ENCODE assay signal across 1 cellular context in the genomic region with DNA sequence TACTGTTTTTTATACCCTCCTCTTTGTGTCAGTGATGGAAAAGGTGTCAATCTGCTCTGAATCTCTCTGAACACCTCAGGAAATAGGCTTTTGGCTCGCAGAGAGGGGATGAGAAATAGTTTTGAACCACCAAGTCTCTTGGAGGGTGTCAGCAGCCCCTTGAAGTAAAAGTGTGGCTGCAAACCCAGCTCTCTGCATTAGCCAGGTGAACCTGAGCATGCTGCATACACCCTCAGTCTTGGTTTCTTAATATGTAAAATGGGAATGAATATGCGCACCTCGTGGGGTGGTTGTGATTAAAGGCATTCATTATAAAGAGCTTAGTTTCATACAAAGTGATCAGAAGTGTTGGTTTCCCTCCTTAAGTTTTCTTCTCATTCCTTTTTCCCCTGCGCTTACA.
TF ChIP-seq lines count a peak whose summit lies in the region.

No MANE protein-coding gene starts in this region.

TF ChIP-seq in HepG2, 621 proteins besides CTCF, POLR2A, EP300 and RAD21:
- TF ChIP-seq, protein P1, sequence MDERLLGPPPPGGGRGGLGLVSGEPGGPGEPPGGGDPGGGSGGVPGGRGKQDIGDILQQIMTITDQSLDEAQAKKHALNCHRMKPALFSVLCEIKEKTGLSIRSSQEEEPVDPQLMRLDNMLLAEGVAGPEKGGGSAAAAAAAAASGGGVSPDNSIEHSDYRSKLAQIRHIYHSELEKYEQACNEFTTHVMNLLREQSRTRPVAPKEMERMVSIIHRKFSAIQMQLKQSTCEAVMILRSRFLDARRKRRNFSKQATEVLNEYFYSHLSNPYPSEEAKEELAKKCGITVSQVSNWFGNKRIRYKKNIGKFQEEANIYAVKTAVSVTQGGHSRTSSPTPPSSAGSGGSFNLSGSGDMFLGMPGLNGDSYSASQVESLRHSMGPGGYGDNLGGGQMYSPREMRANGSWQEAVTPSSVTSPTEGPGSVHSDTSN (CRISPR knock-in tag; IDR thresholded peaks at IDR 0.05): no peak
- no peak for TF ChIP-seq ARNT2 (CRISPR knock-in tag; IDR thresholded peaks at IDR 0.05; ENCODE audit: low read depth)
- TF ChIP-seq, protein P2, sequence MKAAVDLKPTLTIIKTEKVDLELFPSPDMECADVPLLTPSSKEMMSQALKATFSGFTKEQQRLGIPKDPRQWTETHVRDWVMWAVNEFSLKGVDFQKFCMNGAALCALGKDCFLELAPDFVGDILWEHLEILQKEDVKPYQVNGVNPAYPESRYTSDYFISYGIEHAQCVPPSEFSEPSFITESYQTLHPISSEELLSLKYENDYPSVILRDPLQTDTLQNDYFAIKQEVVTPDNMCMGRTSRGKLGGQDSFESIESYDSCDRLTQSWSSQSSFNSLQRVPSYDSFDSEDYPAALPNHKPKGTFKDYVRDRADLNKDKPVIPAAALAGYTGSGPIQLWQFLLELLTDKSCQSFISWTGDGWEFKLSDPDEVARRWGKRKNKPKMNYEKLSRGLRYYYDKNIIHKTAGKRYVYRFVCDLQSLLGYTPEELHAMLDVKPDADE (CRISPR knock-in tag; IDR thresholded peaks at IDR 0.05): no peak
- TF ChIP-seq, protein P3, sequence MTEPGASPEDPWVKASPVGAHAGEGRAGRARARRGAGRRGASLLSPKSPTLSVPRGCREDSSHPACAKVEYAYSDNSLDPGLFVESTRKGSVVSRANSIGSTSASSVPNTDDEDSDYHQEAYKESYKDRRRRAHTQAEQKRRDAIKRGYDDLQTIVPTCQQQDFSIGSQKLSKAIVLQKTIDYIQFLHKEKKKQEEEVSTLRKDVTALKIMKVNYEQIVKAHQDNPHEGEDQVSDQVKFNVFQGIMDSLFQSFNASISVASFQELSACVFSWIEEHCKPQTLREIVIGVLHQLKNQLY (CRISPR knock-in tag; IDR thresholded peaks at IDR 0.05): no peak
- no peak for TF ChIP-seq GPN1 (CRISPR knock-in tag; IDR thresholded peaks at IDR 0.05; ENCODE audit: borderline replicate concordance)
TF ChIP-seq in HepG2: peak in this region for 0.
